16 cellular contexts compared by ENCODE assay signal in genomic region chr13:29319451-29319850, GRCh38.
"Had no signal": no experiment of that assay in that cellular context is flagged by ENCODE, and none has a peak within 500 bp of the region (broad histone marks: within the 10 kb centered on the region; RNA-seq: fewer than 3 reads in every experiment).

No MANE protein-coding gene starts in this region.

- H3K36me3 ChIP-seq: cardiac muscle cell, gastrocnemius medialis, prostate gland, upper lobe of left lung, WERI-Rb-1 had no signal

- H3K4me1 Mint-ChIP-seq: activated T-helper 17 cell treated with anti-CD3 and anti-CD28 coated beads, Interleukin-2, amount 50 U/mL, for 72 hours; naive thymus-derived CD4-positive, alpha-beta T cell had no signal

- H3K4me1 ChIP-seq: gastrocnemius medialis, prostate gland, upper lobe of left lung had no signal

- H3K4me3 ChIP-seq: cardiac muscle cell, gastrocnemius medialis, lung, prostate gland, upper lobe of left lung had no signal

- H3K27me3 ChIP-seq: cardiac muscle cell, gastrocnemius medialis, upper lobe of left lung had no signal

- DNase-seq: activated CD4-positive, alpha-beta T cell treated with anti-CD3 and anti-CD28 coated beads for 4 hours; activated CD8-positive, alpha-beta T cell treated with anti-CD3 and anti-CD28 coated beads, Interleukin-2, amount 10 ng/mL, durations not matched to agents 7 days and 5 days; activated naive CD4-positive, alpha-beta T cell treated with anti-CD3 and anti-CD28 coated beads for 36 hours; effector CD4-positive, alpha-beta T cell; gastrocnemius medialis; naive thymus-derived CD4-positive, alpha-beta T cell; occipital lobe; stimulated activated CD4-positive, alpha-beta T cell treated with anti-CD3 and anti-CD28 coated beads, Interleukin-12 subunit alpha, Interleukin-12 subunit beta, amount 100 ng/mL, for 4 hours; stimulated activated naive CD4-positive, alpha-beta T cell; T-helper 9 cell; upper lobe of left lung; WERI-Rb-1 had no signal

- H3K4me3 Mint-ChIP-seq: activated CD8-positive, alpha-beta T cell treated with anti-CD3 and anti-CD28 coated beads, Interleukin-2, amount 10 ng/mL, durations not matched to agents 7 days and 5 days; activated naive CD4-positive, alpha-beta T cell treated with anti-CD3 and anti-CD28 coated beads for 36 hours; activated T-helper 17 cell treated with anti-CD3 and anti-CD28 coated beads, Interleukin-2, amount 50 U/mL, for 72 hours; naive thymus-derived CD4-positive, alpha-beta T cell had no signal

- H3K27ac ChIP-seq: cardiac muscle cell, gastrocnemius medialis, prostate gland, upper lobe of left lung, WERI-Rb-1 had no signal

- H3K27ac Mint-ChIP-seq: activated CD8-positive, alpha-beta T cell treated with anti-CD3 and anti-CD28 coated beads, Interleukin-2, amount 10 ng/mL, durations not matched to agents 7 days and 5 days; activated naive CD4-positive, alpha-beta T cell treated with anti-CD3 and anti-CD28 coated beads for 36 hours; activated T-helper 17 cell treated with anti-CD3 and anti-CD28 coated beads, Interleukin-2, amount 50 U/mL, for 72 hours; naive thymus-derived CD4-positive, alpha-beta T cell had no signal

- H3K9me3 ChIP-seq: gastrocnemius medialis, prostate gland, upper lobe of left lung had no signal

- H3K9me3 Mint-ChIP-seq: activated naive CD4-positive, alpha-beta T cell treated with anti-CD3 and anti-CD28 coated beads for 36 hours; activated T-helper 17 cell treated with anti-CD3 and anti-CD28 coated beads, Interleukin-2, amount 50 U/mL, for 72 hours had no signal

- ATAC-seq: activated CD8-positive, alpha-beta T cell treated with anti-CD3 and anti-CD28 coated beads, Interleukin-2, amount 10 ng/mL, durations not matched to agents 7 days and 5 days; activated T-helper 17 cell treated with anti-CD3 and anti-CD28 coated beads, Interleukin-2, amount 50 U/mL, for 72 hours; gastrocnemius medialis; naive thymus-derived CD4-positive, alpha-beta T cell had no signal
